ENCODE assay signal across 1 cellular context in genomic region chr4:89023140-89023539, GRCh38.
A peak's percentile ranks its signal among the peaks of the same experiment; 100 is the strongest.
TF ChIP-seq lines count a peak whose summit lies in the region.

No MANE protein-coding gene starts in this region.

TF ChIP-seq in HepG2, 621 proteins besides CTCF, POLR2A, EP300 and RAD21 (continued from another document and continues in another):
- TF ChIP-seq ZNF609 (CRISPR knock-in tag; IDR thresholded peaks at IDR 0.05; ENCODE audit: borderline replicate concordance) (no peak), RFX1 (IDR thresholded peaks at IDR 0.05) (no peak), ETV5 (CRISPR knock-in tag; IDR thresholded peaks at IDR 0.05; ENCODE audit: borderline replicate concordance) (no peak), ZFYVE20 (CRISPR knock-in tag; IDR thresholded peaks at IDR 0.05; ENCODE audit: borderline replicate concordance, low read depth) (no peak), SOX13 (IDR thresholded peaks at IDR 0.05) (no peak), SOX13 (CRISPR knock-in tag; conservative IDR thresholded peaks at IDR 0.05 in 1 of 2, IDR thresholded peaks at IDR 0.05 in 1 of 2) (peak in 1 of 2 experiments; percentile 53; a peak in 1 of 4 replicates), ONECUT2 (CRISPR knock-in tag; IDR thresholded peaks at IDR 0.05) (no peak), ZNF343 (CRISPR knock-in tag; IDR thresholded peaks at IDR 0.05) (no peak), SOX5 (CRISPR knock-in tag; IDR thresholded peaks at IDR 0.05; ENCODE audit: borderline replicate concordance) (peak; percentile 29; the same call in 1 of the 2 replicates), ZFP41 (CRISPR knock-in tag; IDR thresholded peaks at IDR 0.05; ENCODE audit: borderline replicate concordance) (no peak), PAXIP1 (CRISPR knock-in tag; conservative IDR thresholded peaks at IDR 0.05) (0 out of 2 replicates have a peak, but pooled peaks have one; percentile 13), MLLT10 (CRISPR knock-in tag; IDR thresholded peaks at IDR 0.05) (no peak), GATAD2A (CRISPR knock-in tag; IDR thresholded peaks at IDR 0.05) (no peak), ZBTB2 (CRISPR knock-in tag; IDR thresholded peaks at IDR 0.05; ENCODE audit: low read depth) (no peak), HNRNPUL1 (IDR thresholded peaks at IDR 0.05; ENCODE audit: low read depth, low read length) (no peak), PPARG (CRISPR knock-in tag; conservative IDR thresholded peaks at IDR 0.05) (no peak), MAF1 (CRISPR knock-in tag; IDR thresholded peaks at IDR 0.05; ENCODE audit: borderline replicate concordance) (no peak), ZNF792 (CRISPR knock-in tag; IDR thresholded peaks at IDR 0.05) (no peak), SYNCRIP (IDR thresholded peaks at IDR 0.05; ENCODE audit: insufficient read depth, low read depth, low read length) (no peak), REL (CRISPR knock-in tag; conservative IDR thresholded peaks at IDR 0.05) (no peak), NR2F1 (CRISPR knock-in tag; IDR thresholded peaks at IDR 0.05) (no peak), CREB3 (CRISPR knock-in tag; IDR thresholded peaks at IDR 0.05) (no peak), XRCC5 (optimal IDR thresholded peaks at IDR 0.05; ENCODE audit: low read length) (no peak), POGK (CRISPR knock-in tag; conservative IDR thresholded peaks at IDR 0.05) (no peak), REPIN1 (CRISPR knock-in tag; IDR thresholded peaks at IDR 0.05; ENCODE audit: borderline replicate concordance, low read depth) (no peak), SSRP1 (CRISPR knock-in tag; IDR thresholded peaks at IDR 0.05) (no peak), SALL1 (CRISPR knock-in tag; IDR thresholded peaks at IDR 0.05) (no peak), ZNF281 (CRISPR knock-in tag; IDR thresholded peaks at IDR 0.05; ENCODE audit: borderline replicate concordance) (no peak), SNAPC4 (CRISPR knock-in tag; IDR thresholded peaks at IDR 0.05) (no peak), HOXA9 (CRISPR knock-in tag; IDR thresholded peaks at IDR 0.05; ENCODE audit: borderline replicate concordance) (no peak), MTA3 (CRISPR knock-in tag; IDR thresholded peaks at IDR 0.05) (no peak)
- TF ChIP-seq, protein P1, sequence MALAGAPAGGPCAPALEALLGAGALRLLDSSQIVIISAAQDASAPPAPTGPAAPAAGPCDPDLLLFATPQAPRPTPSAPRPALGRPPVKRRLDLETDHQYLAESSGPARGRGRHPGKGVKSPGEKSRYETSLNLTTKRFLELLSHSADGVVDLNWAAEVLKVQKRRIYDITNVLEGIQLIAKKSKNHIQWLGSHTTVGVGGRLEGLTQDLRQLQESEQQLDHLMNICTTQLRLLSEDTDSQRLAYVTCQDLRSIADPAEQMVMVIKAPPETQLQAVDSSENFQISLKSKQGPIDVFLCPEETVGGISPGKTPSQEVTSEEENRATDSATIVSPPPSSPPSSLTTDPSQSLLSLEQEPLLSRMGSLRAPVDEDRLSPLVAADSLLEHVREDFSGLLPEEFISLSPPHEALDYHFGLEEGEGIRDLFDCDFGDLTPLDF (CRISPR knock-in tag; IDR thresholded peaks at IDR 0.05): no peak
- TF ChIP-seq, protein P2, sequence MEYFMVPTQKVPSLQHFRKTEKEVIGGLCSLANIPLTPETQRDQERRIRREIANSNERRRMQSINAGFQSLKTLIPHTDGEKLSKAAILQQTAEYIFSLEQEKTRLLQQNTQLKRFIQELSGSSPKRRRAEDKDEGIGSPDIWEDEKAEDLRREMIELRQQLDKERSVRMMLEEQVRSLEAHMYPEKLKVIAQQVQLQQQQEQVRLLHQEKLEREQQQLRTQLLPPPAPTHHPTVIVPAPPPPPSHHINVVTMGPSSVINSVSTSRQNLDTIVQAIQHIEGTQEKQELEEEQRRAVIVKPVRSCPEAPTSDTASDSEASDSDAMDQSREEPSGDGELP (IDR thresholded peaks at IDR 0.05; ENCODE audit: borderline replicate concordance, low read depth): peak; percentile 33; the same call in 1 of the 2 replicates
- TF ChIP-seq, protein P3, sequence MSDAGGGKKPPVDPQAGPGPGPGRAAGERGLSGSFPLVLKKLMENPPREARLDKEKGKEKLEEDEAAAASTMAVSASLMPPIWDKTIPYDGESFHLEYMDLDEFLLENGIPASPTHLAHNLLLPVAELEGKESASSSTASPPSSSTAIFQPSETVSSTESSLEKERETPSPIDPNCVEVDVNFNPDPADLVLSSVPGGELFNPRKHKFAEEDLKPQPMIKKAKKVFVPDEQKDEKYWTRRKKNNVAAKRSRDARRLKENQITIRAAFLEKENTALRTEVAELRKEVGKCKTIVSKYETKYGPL (CRISPR knock-in tag; IDR thresholded peaks at IDR 0.05): no peak
